ENCODE assay signal across 1 cellular context in the genomic region with DNA sequence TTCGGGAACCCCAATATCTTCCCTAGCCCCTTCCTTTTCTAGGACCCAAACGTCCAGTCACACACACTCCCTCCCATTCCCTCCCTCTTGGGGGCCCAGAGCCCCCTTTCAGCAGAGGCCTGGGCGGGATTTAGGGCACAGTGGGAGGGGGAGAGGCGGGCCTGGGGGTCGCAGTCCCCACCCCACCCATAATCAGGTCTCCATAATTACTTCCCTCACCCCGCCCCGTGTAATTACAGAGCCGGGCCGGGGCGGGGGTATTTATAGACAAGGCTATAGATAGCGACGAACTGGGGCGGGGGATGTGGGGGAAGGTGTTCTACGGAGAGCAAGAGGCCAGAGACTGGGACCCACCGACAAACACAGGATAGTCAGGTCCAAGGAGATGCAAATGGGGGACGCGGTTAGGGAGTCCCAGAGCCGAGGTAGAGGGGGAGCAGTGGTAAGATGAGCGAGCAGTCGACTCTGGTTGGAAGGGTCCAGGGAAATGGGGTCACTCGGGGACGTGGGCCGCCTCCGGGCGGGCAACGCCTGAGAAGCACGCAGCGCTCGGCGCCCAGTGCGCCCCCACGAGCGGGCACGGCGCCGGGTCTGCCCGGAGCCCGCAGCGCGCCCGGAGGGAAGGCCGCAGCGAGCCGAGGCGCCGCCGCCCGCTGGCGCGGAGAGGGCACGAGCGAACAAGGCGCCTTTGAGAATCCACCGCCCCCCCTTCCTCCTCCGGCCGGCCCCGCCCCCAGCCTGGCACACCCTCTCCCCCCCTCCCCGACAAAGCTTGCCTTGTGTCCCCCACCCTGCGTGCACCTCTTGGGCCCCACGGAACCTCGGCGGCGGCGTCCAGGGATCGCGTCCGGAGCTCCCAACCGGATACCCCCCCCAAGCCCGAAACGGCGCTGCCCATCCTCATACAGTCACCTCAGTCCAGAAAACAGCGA.
TF ChIP-seq lines count a peak whose summit lies in the region.

No MANE protein-coding gene starts in this region.

TF ChIP-seq in HepG2, 621 proteins besides CTCF, POLR2A, EP300 and RAD21:
- TF ChIP-seq FOXM1 (CRISPR knock-in tag; IDR thresholded peaks at IDR 0.05) (no peak), RBFOX2 (IDR thresholded peaks at IDR 0.05; ENCODE audit: low read depth, low read length) (peak; percentile 67), TBL1XR1 (IDR thresholded peaks at IDR 0.05; ENCODE audit: borderline replicate concordance, low read length, partially characterized antibody) (no peak), AGO2 (optimal IDR thresholded peaks at IDR 0.05; ENCODE audit: low read depth, low read length) (peak; percentile 76)
